1 cellular context compared by ENCODE assay signal in the genomic region with DNA sequence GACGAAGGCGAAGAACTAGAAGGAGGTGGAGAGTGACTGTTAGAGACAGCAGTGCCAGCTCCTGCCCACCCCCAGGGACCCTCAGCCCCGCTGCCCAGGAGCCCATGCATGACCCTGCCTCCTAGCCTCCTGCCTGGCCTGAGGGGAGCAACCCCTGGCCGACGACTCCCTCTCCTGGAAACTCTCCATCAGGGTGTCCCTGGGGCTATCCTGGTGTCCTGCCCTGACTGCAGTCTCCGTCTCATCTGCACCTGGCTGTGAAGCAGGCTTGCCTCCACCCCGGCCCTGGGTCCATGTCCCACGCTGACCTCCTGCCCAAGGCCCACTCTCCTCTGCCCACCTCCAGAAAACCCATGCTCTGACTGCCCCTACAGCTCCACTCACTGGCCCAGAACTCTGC.
TF ChIP-seq lines count a peak whose summit lies in the region.

No MANE protein-coding gene starts in this region.

TF ChIP-seq in IMR-90, 13 proteins besides CTCF, POLR2A, EP300 and RAD21 (continued from another document):
- TF ChIP-seq CHD1 (IDR thresholded peaks at IDR 0.05; ENCODE audit: low read depth, low read length) = no peak
